Comparison of ENCODE assay signal across 7 cellular contexts in genomic region chr20:41249781-41250281, GRCh38.
DNase-seq lines count a peak whose midpoint lies in the region; ATAC-seq and TF ChIP-seq lines count a peak whose summit lies in the region.

No MANE protein-coding gene starts in this region.

- in situ Hi-C loops in SK-MEL-5 (cut with HindIII; ENCODE audit: low pct_unique_long_range_greater_than_20kb, low sequenced_read_pairs), result no loop called here

- H3K9me3 ChIP-seq in HEK293 (ENCODE audit: control insufficient read depth, insufficient read depth, low read depth, low read length), result no peaks in the 10 kb centered on the region
- no peaks in the 10 kb centered on the region for H3K9me3 ChIP-seq in gastroesophageal sphincter

- peak; percentile 62 for DNase-seq in SK-MEL-5 (ENCODE audit: low read depth, low spot score)
- DNase-seq in pons (ENCODE audit: low spot score), result peak; percentile 83
- no peak for DNase-seq in activated CD8-positive, alpha-beta memory T cell treated with anti-CD3 and anti-CD28 coated beads, Interleukin-2, amount 50 U/mL, for 48 hours

- no peaks in the 10 kb centered on the region for H3K4me1 ChIP-seq in HEK293 (ENCODE audit: control insufficient read depth, insufficient read depth, low read length)
- H3K4me1 ChIP-seq in gastroesophageal sphincter, result peaks cover 43 to 92% (median 53%) of the 10 kb centered on the region in 3 donors

- H3K4me3 ChIP-seq in HEK293 (ENCODE audit: low read depth, low read length), result no peak overlapping the region
- H3K4me3 ChIP-seq in gastroesophageal sphincter, result peak overlapping the region in 1 of 2 donors; percentile 3

- TF ChIP-seq CTCF in HEK293 (tag by site-specific recombination; IDR thresholded peaks at IDR 0.05), result peak; percentile 79
- peak in 3 of 4 experiments; percentile 31 to 55 (median 43) for TF ChIP-seq CTCF in gastroesophageal sphincter (IDR thresholded peaks at IDR 0.05)

- CTCF ChIA-PET in HEK293 (lab: Yijun Ruan, JAX), result interaction anchor here (0.7 to 1.5 kb wide), 8 partner anchors 16 to 128 kb away, joined by 3 to 5 read pairs (median 4); no protein-coding TSS in a partner anchor

- H3K27ac ChIP-seq in HEK293 (ENCODE audit: extremely low read depth, low read depth, low read length) (no peak overlapping the region), gastroesophageal sphincter (peak overlapping the region; percentile 92 to 100 (median 96))

- POLR2A ChIA-PET in HEK293 (lab: Yijun Ruan, JAX), result no interaction called here

- H3K36me3 ChIP-seq in HEK293 (ENCODE audit: control insufficient read depth in 2 of 2, insufficient read depth in 1 of 2, low read length in 2 of 2) (no peaks in the 10 kb centered on the region), gastroesophageal sphincter (no peaks in the 10 kb centered on the region)

- H3K27me3 ChIP-seq in gastroesophageal sphincter, result no peaks in the 10 kb centered on the region

- no peak for TF ChIP-seq POLR2A in gastroesophageal sphincter (IDR thresholded peaks at IDR 0.05)

- no peak for TF ChIP-seq EP300 in gastroesophageal sphincter (IDR thresholded peaks at IDR 0.05)

- WGBS in gastroesophageal sphincter (ENCODE audit: low coverage in 1 of 2), 2 donors, result 33% methylated on average over 4 of the region's 4 CpGs; no CpG with 5 or more reads in 1 of the 2 donors

- ATAC-seq in gastroesophageal sphincter (peak; percentile 46), HG03521 (IDR thresholded peaks at IDR 0.05; ENCODE audit: unreplicated experiment) (no peak), HG03571 (IDR thresholded peaks at IDR 0.05; ENCODE audit: unreplicated experiment) (no peak)

TF ChIP-seq in HEK293, 187 proteins besides CTCF, POLR2A, EP300 and RAD21:
- TF ChIP-seq KLF9 (tag by site-specific recombination; IDR thresholded peaks at IDR 0.05; ENCODE audit: low read depth) (peak; percentile 48; the same call in 1 of the 2 replicates), ZNF654 (tag by site-specific recombination; IDR thresholded peaks at IDR 0.05; ENCODE audit: low read depth) (peak; percentile 53), RBAK (tag by site-specific recombination; IDR thresholded peaks at IDR 0.05) (no peak), ZNF335 (tag by site-specific recombination; conservative IDR thresholded peaks at IDR 0.05) (0 out of 2 replicates have a peak, but pooled peaks have one; percentile 18), REST (tag by site-specific recombination; IDR thresholded peaks at IDR 0.05) (no peak)
TF ChIP-seq in HEK293: peak in this region for 3.
